ENCODE assay signal across 8 cellular contexts in the genomic region with DNA sequence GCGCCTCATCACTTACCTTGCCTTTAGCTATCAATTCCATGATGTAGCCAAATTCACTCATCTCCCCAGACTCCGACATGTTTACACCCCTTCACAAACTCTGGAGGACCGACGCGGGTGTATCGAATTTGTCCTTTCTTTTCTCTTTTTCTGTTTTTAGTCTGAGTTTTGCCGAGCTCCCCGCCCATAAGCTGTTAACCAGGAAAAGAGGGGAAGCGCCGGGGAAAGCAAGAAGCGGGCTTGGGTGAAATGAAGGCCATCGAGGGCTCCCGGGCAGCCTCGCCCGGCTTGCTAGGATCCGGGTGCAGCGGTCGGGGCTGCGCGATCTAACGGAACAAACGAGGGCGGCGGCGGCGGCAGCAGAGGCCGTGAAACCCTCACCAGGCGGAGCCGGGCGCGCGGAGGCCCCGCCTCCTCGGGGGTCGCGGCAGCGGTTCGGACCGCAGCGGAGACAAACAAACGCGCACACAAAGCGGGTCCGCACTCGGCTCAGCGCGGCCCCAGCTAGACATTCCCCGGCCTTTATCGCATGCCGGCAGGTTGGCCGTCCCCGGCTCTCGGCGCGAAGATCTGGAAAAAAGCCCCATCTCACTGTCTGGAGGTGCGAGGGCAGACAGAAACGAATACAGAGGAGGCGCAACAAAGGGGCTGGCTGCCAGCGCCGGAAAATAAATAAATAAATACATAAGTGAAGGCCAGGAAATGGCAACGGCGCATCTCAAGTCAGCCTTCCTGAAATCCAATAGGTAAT. TPM values are rescaled to one million over a fixed set of nuclear protein-coding genes. Genes with fewer than 3 reads are reported as not detected.
DNase-seq lines count a peak whose midpoint lies in the region; ATAC-seq and TF ChIP-seq lines count a peak whose summit lies in the region.

No MANE protein-coding gene starts in this region.

- H3K27me3 Mint-ChIP-seq in T-helper 1 cell treated with Interleukin-12 subunit alpha and Interleukin-12 subunit beta and Interleukin-4 antibody, amounts not matched to agents 30 μg/mL and 1 μg/mL, for 36 hours (ENCODE audit: low read depth): peaks cover 84% of the 10 kb centered on the region
- H3K27me3 Mint-ChIP-seq in activated T-helper 17 cell treated with anti-CD3 and anti-CD28 coated beads, Interleukin-2, amount 50 U/mL, for 72 hours: peaks cover 68% of the 10 kb centered on the region

- H3K36me3 Mint-ChIP-seq in T-helper 1 cell treated with Interleukin-12 subunit alpha and Interleukin-12 subunit beta and Interleukin-4 antibody, amounts not matched to agents 30 μg/mL and 1 μg/mL, for 36 hours (ENCODE audit: low read depth): no peaks in the 10 kb centered on the region
- no peaks in the 10 kb centered on the region for H3K36me3 Mint-ChIP-seq in activated T-helper 17 cell treated with anti-CD3 and anti-CD28 coated beads, Interleukin-2, amount 50 U/mL, for 72 hours (ENCODE audit: low read depth)

- DNase-seq in T-helper 1 cell (no peak), HFF-Myc (ENCODE audit: extremely low read depth, low read depth) (no peak), NCI-H1930 (lab: John Stamatoyannopoulos, UW) (peak; percentile 8 to 28), right cardiac atrium (peak in 2 of 3 donors; percentile 65), retinal pigment epithelial cell (ENCODE audit: low read depth) (no peak), mesenteric fat pad (ENCODE audit: low spot score) (no peak)

- no peak for TF ChIP-seq CTCF in HFF-Myc (IDR thresholded peaks at IDR 0.05; ENCODE audit: low read depth, low read length, missing control alignments)
- no peak for TF ChIP-seq CTCF in retinal pigment epithelial cell (conservative IDR thresholded peaks at IDR 0.05; ENCODE audit: low read depth, low read length)

- H3K9me3 Mint-ChIP-seq in T-helper 1 cell treated with Interleukin-12 subunit alpha and Interleukin-12 subunit beta and Interleukin-4 antibody, amounts not matched to agents 30 μg/mL and 1 μg/mL, for 36 hours: no peaks in the 10 kb centered on the region
- H3K9me3 Mint-ChIP-seq in activated T-helper 17 cell treated with anti-CD3 and anti-CD28 coated beads, Interleukin-2, amount 50 U/mL, for 72 hours: no peaks in the 10 kb centered on the region

- H3K27ac Mint-ChIP-seq in T-helper 1 cell treated with Interleukin-12 subunit alpha and Interleukin-12 subunit beta and Interleukin-4 antibody, amounts not matched to agents 30 μg/mL and 1 μg/mL, for 36 hours: no peak overlapping the region
- H3K27ac Mint-ChIP-seq in activated T-helper 17 cell treated with anti-CD3 and anti-CD28 coated beads, Interleukin-2, amount 50 U/mL, for 72 hours: no peak overlapping the region

- H3K4me1 ChIP-seq in right cardiac atrium (ENCODE audit: control insufficient read depth, insufficient read depth, low read length): no peaks in the 10 kb centered on the region

- H3K9me3 ChIP-seq in right cardiac atrium (ENCODE audit: control insufficient read depth, low read length): no peaks in the 10 kb centered on the region

- peak; percentile 37 for ATAC-seq in activated T-helper 17 cell treated with anti-CD3 and anti-CD28 coated beads, Interleukin-2, amount 50 U/mL, for 72 hours (replicated peaks)
- ATAC-seq in right cardiac atrium: peak; percentile 61 to 79

- H3K4me3 Mint-ChIP-seq in T-helper 1 cell treated with Interleukin-12 subunit alpha and Interleukin-12 subunit beta and Interleukin-4 antibody, amounts not matched to agents 30 μg/mL and 1 μg/mL, for 36 hours: peak overlapping the region; percentile 79
- peak overlapping the region; percentile 70 for H3K4me3 Mint-ChIP-seq in activated T-helper 17 cell treated with anti-CD3 and anti-CD28 coated beads, Interleukin-2, amount 50 U/mL, for 72 hours

- H3K27ac ChIP-seq in right cardiac atrium (ENCODE audit: low read length): no peak overlapping the region

- H3K4me1 Mint-ChIP-seq in T-helper 1 cell treated with Interleukin-12 subunit alpha and Interleukin-12 subunit beta and Interleukin-4 antibody, amounts not matched to agents 30 μg/mL and 1 μg/mL, for 36 hours (ENCODE audit: low read depth): peaks cover 3% of the 10 kb centered on the region
- peaks cover 6% of the 10 kb centered on the region for H3K4me1 Mint-ChIP-seq in activated T-helper 17 cell treated with anti-CD3 and anti-CD28 coated beads, Interleukin-2, amount 50 U/mL, for 72 hours

- H3K4me3 ChIP-seq in HFF-Myc (replicated peaks; ENCODE audit: low read depth, low read length): peak overlapping the region; percentile 40
- peak overlapping the region; percentile 78 for H3K4me3 ChIP-seq in right cardiac atrium (ENCODE audit: low read length)
- H3K4me3 ChIP-seq in retinal pigment epithelial cell (ENCODE audit: low read length): peak overlapping the region; percentile 45

- intact Hi-C loops in right cardiac atrium (cut with DNase I): no loop called here

- H3K27me3 ChIP-seq in right cardiac atrium (ENCODE audit: control insufficient read depth, insufficient read depth): peaks cover 5% of the 10 kb centered on the region

- 1% methylated on average over 62 of the region's 62 CpGs for WGBS in right cardiac atrium

RNA-seq across cellular contexts. Expression of gene TRIM36, which starts 10.4 kb away (rescaled TPM):
- total RNA-seq in activated T-helper 17 cell treated with anti-CD3 and anti-CD28 coated beads, Interleukin-2, amount 50 U/mL, for 72 hours: under 1 TPM; 0.13 to 0.34 TPM
- 1 to 10 TPM in 1 of 4 donors, under 1 TPM in 3; 0.49 to 1.2 (median 0.81) TPM for total RNA-seq in right cardiac atrium
- 0.07 TPM for polyA plus RNA-seq in right cardiac atrium
- 1.3 TPM for total RNA-seq in mesenteric fat pad

Comparison
In these comparisons a context has a peak if more than half of its experiments do, and no peak if none do; other contexts are left out.
1. DNase-seq: peak in NCI-H1930 (2 of 2) and right cardiac atrium (2 of 3); none in T-helper 1 cell (0 of 5), HFF-Myc (single experiment), retinal pigment epithelial cell (single experiment) and mesenteric fat pad (single experiment).
2. Peak in every context shown above with its lines, with median percentiles within 50 percentile points of each other: H3K4me3 ChIP-seq.